ENCODE assay signal across 20 cellular contexts in the genomic region with DNA sequence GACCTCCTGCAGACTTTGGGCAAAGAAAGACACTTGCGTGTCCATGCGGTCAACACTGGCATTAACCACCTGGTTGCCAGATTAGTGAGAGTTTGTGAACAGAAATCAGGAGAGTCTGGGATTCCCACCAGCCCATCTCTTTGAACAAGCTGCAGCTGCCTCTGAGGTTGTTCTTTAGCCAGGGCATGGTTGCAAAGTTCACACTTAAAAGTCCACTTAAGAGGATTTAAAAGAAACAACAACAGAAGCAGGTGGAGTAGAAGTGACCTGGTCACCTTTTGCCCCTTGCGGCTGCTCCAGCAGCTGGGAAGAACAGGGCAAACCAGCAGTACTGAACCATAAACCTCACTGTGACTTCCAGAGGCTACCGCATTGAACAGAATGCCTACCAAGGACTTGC.
"Had no signal": no experiment of that assay in that cellular context is flagged by ENCODE, and none has a peak within 500 bp of the region (broad histone marks: within the 10 kb centered on the region; RNA-seq: fewer than 3 reads in every experiment).

No MANE protein-coding gene starts in this region.

- H3K27ac ChIP-seq: foreskin keratinocyte, hepatocyte, neutrophil, prostate gland, right lobe of liver, spleen, testis, tibial nerve, upper lobe of right lung, vagina had no signal

- ATAC-seq: foreskin keratinocyte; left colon; naive thymus-derived CD8-positive, alpha-beta T cell; stimulated activated naive B cell treated with anti-CD40 and anti-IgM and Interleukin-4, amounts not matched to agents 10 μg/mL and 1 μg/mL and 100 μg/mL, for 72 hours; stimulated activated naive CD8-positive, alpha-beta T cell treated with anti-CD3 and anti-CD28 coated beads, Interleukin-15, amount 100 ng/mL, for 72 hours; upper lobe of right lung had no signal

- H3K4me3 ChIP-seq: hepatocyte, prostate gland, right lobe of liver, spleen, testis, tibial nerve, upper lobe of right lung, vagina had no signal

- H3K27me3 Mint-ChIP-seq: dendritic cell treated with granulocyte-macrophage colony-stimulating factor and Interleukin-4, amounts not matched to agents 40 ng/mL and 50 ng/mL, for 4 days had no signal

- H3K9me3 ChIP-seq: neutrophil, prostate gland, right lobe of liver, testis, upper lobe of right lung, vagina had no signal

- H3K36me3 ChIP-seq: neutrophil, prostate gland, right lobe of liver, spleen, tibial nerve, upper lobe of right lung, vagina had no signal

- H3K36me3 Mint-ChIP-seq: stimulated activated naive B cell treated with anti-CD40 and anti-IgM and Interleukin-4, amounts not matched to agents 10 μg/mL and 1 μg/mL and 100 μg/mL, for 72 hours had no signal

- H3K9me3 Mint-ChIP-seq: dendritic cell treated with granulocyte-macrophage colony-stimulating factor and Interleukin-4, amounts not matched to agents 40 ng/mL and 50 ng/mL, for 4 days; stimulated activated naive CD8-positive, alpha-beta T cell treated with anti-CD3 and anti-CD28 coated beads, Interleukin-15, amount 100 ng/mL, for 72 hours had no signal

- H3K27ac Mint-ChIP-seq: dendritic cell treated with granulocyte-macrophage colony-stimulating factor and Interleukin-4, amounts not matched to agents 40 ng/mL and 50 ng/mL, for 4 days; naive thymus-derived CD8-positive, alpha-beta T cell; stimulated activated naive B cell treated with anti-CD40 and anti-IgM and Interleukin-4, amounts not matched to agents 10 μg/mL and 1 μg/mL and 100 μg/mL, for 72 hours; stimulated activated naive CD8-positive, alpha-beta T cell treated with anti-CD3 and anti-CD28 coated beads, Interleukin-15, amount 100 ng/mL, for 72 hours had no signal

- DNase-seq: cerebellar nuclear complex; foreskin keratinocyte; head of caudate nucleus; left colon; naive thymus-derived CD8-positive, alpha-beta T cell; retina; right lobe of liver; spleen; stimulated activated CD4-positive, alpha-beta T cell treated with anti-CD3 and anti-CD28 coated beads, Interleukin-2, amount 100 ng/mL, for 24 hours; stimulated activated CD4-positive, alpha-beta T cell treated with anti-CD3 and anti-CD28 coated beads, Interleukin-4, amount 100 ng/mL, for 4 hours; stimulated activated naive B cell treated with anti-CD40 and anti-IgM and Interleukin-4, amounts not matched to agents 10 μg/mL and 1 μg/mL and 100 μg/mL, for 72 hours; stimulated activated naive CD8-positive, alpha-beta T cell treated with anti-CD3 and anti-CD28 coated beads, Interleukin-15, amount 100 ng/mL, for 72 hours; testis; upper lobe of right lung had no signal

- H3K27me3 ChIP-seq: neutrophil, right lobe of liver, testis, tibial nerve, vagina had no signal

- H3K4me1 ChIP-seq: foreskin keratinocyte, prostate gland, right lobe of liver, spleen, testis, tibial nerve, upper lobe of right lung, vagina had no signal

- H3K4me1 Mint-ChIP-seq: naive thymus-derived CD8-positive, alpha-beta T cell; stimulated activated naive B cell treated with anti-CD40 and anti-IgM and Interleukin-4, amounts not matched to agents 10 μg/mL and 1 μg/mL and 100 μg/mL, for 72 hours; stimulated activated naive CD8-positive, alpha-beta T cell treated with anti-CD3 and anti-CD28 coated beads, Interleukin-15, amount 100 ng/mL, for 72 hours had no signal

- H3K4me3 Mint-ChIP-seq: dendritic cell treated with granulocyte-macrophage colony-stimulating factor and Interleukin-4, amounts not matched to agents 40 ng/mL and 50 ng/mL, for 4 days; naive thymus-derived CD8-positive, alpha-beta T cell; stimulated activated naive B cell treated with anti-CD40 and anti-IgM and Interleukin-4, amounts not matched to agents 10 μg/mL and 1 μg/mL and 100 μg/mL, for 72 hours; stimulated activated naive CD8-positive, alpha-beta T cell treated with anti-CD3 and anti-CD28 coated beads, Interleukin-15, amount 100 ng/mL, for 72 hours had no signal
